9 cellular contexts compared by ENCODE assay signal in the genomic region with DNA sequence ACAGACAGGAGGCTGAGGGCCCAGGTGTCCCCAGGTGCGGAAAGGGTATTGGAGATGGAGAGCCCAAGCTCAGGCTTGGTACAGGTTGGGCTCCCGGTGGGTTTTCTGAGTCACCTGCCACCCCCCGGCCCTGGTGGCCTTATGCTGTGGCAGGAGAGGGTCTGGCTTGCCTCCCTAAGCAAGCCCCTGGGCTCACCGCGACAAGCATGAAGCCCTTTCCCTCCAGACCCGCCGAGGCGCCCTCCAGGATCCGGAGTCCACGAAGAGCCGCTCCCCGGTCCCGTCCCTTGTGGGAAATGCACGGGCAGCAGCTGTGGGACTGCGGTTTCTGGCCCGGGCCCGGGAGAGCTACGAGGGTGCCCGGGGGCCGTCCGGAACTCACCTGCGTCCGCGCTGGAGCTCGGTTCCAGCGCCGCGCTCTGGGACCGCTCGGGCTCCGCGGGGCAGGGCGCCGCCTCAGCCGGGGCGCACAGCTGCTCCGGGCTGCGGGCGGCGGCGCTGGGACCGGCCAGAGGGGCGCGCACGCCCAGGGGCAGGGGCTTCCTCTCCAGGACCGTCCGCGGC. TPM values are rescaled to one million over a fixed set of nuclear protein-coding genes. Genes with fewer than 3 reads are reported as not detected.
DNase-seq lines count a peak whose midpoint lies in the region; ATAC-seq and TF ChIP-seq lines count a peak whose summit lies in the region.
"Had no signal": no experiment of that assay in that cellular context is flagged by ENCODE, and none has a peak within 500 bp of the region (broad histone marks: within the 10 kb centered on the region; RNA-seq: fewer than 3 reads in every experiment).

No MANE protein-coding gene starts in this region.

- POLR2A ChIA-PET in CD4-positive, alpha-beta T cell (lab: Charles Lee), result interaction anchor here (0.8 to 5.2 kb wide), 8 partner anchors 17 to 342 kb away, joined by 3 to 62 read pairs (median 4); partner anchors contain the start of genes MAN1B1 and TUBB4B

- TF ChIP-seq CTCF in CD4-positive, alpha-beta T cell (IDR thresholded peaks at IDR 0.05), result no peak

- H3K9me3 ChIP-seq in CD4-positive, alpha-beta T cell (ENCODE audit: control insufficient read depth, low read length), result no peaks in the 10 kb centered on the region
- H3K9me3 ChIP-seq in SK-N-MC (ENCODE audit: low read depth, low read length), result no peaks in the 10 kb centered on the region

- no peak for ATAC-seq in CD4-positive, alpha-beta T cell (ENCODE audit: poor library complexity)
- peak; percentile 19 for ATAC-seq in GM21723 (IDR thresholded peaks at IDR 0.05; ENCODE audit: unreplicated experiment)
- no peak for ATAC-seq in GM21529 (IDR thresholded peaks at IDR 0.05; ENCODE audit: unreplicated experiment)
- no peak for ATAC-seq in GM19023 (IDR thresholded peaks at IDR 0.05; ENCODE audit: unreplicated experiment)

- intact Hi-C loops in CD4-positive, alpha-beta T cell (cut with DNase I, micrococcal nuclease), result loop anchor here in 1 of 2 experiments (2.0 to 10.0 kb wide), 2 partner anchors 17 to 285 kb away; partner anchors contain the start of gene MAN1B1

- H3K27ac ChIP-seq in CD4-positive, alpha-beta T cell (ENCODE audit: low read depth, low read length), result no peak overlapping the region
- no peak overlapping the region for H3K27ac ChIP-seq in SK-N-MC

- H3K27ac Mint-ChIP-seq in CD4-positive, alpha-beta T cell, result no peak overlapping the region

- no peaks in the 10 kb centered on the region for H3K36me3 Mint-ChIP-seq in CD4-positive, alpha-beta T cell (ENCODE audit: low read depth)

- no peak for DNase-seq in CD4-positive, alpha-beta T cell
- no peak for DNase-seq in SK-N-MC (ENCODE audit: low read depth, low spot score)
- DNase-seq in iPS-NIHi11 (ENCODE audit: low spot score), result peak; percentile 52
- no peak for DNase-seq in NCI-H510A (lab: John Stamatoyannopoulos, UW)
- DNase-seq in NCI-H2081 treated with DMSO at 0.1 percent for 48 hours (lab: John Stamatoyannopoulos, UW), result no peak

- H3K4me3 Mint-ChIP-seq in CD4-positive, alpha-beta T cell, result peak overlapping the region; percentile 30

- CTCF ChIA-PET in CD4-positive, alpha-beta T cell (lab: Charles Lee), result interaction anchor here (0.7 to 2.8 kb wide), 5 partner anchors 23 to 167 kb away, joined by 3 to 15 read pairs (median 4); partner anchors contain the start of gene NPDC1

- peak overlapping the region; percentile 66 for H3K9ac ChIP-seq in SK-N-MC (ENCODE audit: insufficient read length)

- H3K4me3 ChIP-seq in SK-N-MC, result peak overlapping the region; percentile 80

- peaks cover 2% of the 10 kb centered on the region; the same call in 1 of the 2 replicates for H3K36me3 ChIP-seq in SK-N-MC (ENCODE audit: insufficient read depth, low read length)

- peaks cover 4% of the 10 kb centered on the region for H3K27me3 Mint-ChIP-seq in CD4-positive, alpha-beta T cell

- H3K4me1 Mint-ChIP-seq in CD4-positive, alpha-beta T cell (ENCODE audit: low read depth), result peaks cover 16% of the 10 kb centered on the region

- H3K27me3 ChIP-seq in CD4-positive, alpha-beta T cell (ENCODE audit: control insufficient read depth, insufficient read depth, low read length), result no peaks in the 10 kb centered on the region

- no peaks in the 10 kb centered on the region for H3K9me3 Mint-ChIP-seq in CD4-positive, alpha-beta T cell

RNA-seq across cellular contexts. Expression of gene SAPCD2, which starts 0.8 kb away (rescaled TPM):
- under 1 TPM; 0.17 to 0.19 TPM for total RNA-seq in CD4-positive, alpha-beta T cell

RNA-seq across cellular contexts. Expression of gene UAP1L1, which starts 7.7 kb away (rescaled TPM):
- 1 to 10 TPM; 6.5 to 6.8 TPM for total RNA-seq in CD4-positive, alpha-beta T cell

RNA-seq across cellular contexts. Expression of gene ENTPD2, which starts 15.7 kb away (rescaled TPM):
- total RNA-seq in CD4-positive, alpha-beta T cell, result not detected
- total RNA-seq: NCI-H460 had no signal

RNA-seq across cellular contexts. Expression of gene MAN1B1, which starts 17.2 kb away (rescaled TPM):
- total RNA-seq in CD4-positive, alpha-beta T cell, result 10 to 100 TPM; 60.9 to 66.9 TPM

RNA-seq across cellular contexts. Expression of gene NPDC1, which starts 23.6 kb away (rescaled TPM):
- 10 to 100 TPM; 15.3 to 16.0 TPM for total RNA-seq in CD4-positive, alpha-beta T cell
